ENCODE assay signal across 4 cellular contexts in the genomic region with DNA sequence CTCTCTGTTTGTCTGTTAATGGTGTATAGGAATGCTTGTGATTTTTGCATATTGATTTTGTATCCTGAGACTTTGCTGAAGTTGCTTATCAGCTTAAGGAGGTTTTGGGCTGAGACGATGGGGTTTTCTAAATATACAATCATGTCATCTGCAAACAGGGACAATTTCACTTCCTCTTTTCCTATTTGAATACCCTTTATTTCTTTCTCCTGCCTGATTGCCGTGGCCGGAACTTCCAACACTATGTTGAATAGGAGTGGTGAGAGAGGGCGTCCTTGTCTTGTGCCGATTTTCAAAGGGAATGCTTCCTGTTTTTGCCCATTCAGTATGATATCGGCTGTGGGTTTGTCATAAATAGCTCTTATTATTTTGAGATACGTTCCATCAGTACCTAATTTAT. TPM values are rescaled to one million over a fixed set of nuclear protein-coding genes. Genes with fewer than 3 reads are reported as not detected.
"Had no signal": no experiment of that assay in that cellular context is flagged by ENCODE, and none has a peak within 500 bp of the region (broad histone marks: within the 10 kb centered on the region; RNA-seq: fewer than 3 reads in every experiment).

No MANE protein-coding gene starts in this region.

RNA-seq across cellular contexts. Expression of gene CACNA1D, which starts 24.7 kb away (rescaled TPM):
- total RNA-seq: dermis microvascular lymphatic vessel endothelial cell, glomerular endothelial cell, lung microvascular endothelial cell, myocyte had no signal
